ENCODE assay signal across 19 cellular contexts in the genomic region with DNA sequence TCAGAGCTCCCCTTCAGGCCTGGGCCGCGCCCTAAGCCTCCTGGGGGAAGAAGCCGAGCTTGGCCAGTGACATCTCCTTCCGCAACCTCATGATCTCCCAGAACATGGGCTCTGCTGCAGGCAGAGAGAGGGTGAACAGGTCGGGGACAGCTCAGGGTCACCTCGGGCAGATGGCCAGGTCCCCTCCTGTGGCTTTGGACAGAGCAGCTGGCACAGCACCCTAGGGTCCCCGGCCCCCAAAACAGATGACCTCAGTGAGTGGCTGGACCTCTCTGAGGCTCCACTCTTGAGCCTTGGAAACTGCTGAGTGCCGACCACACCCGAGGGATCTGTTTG. TPM values are rescaled to one million over a fixed set of nuclear protein-coding genes. Genes with fewer than 3 reads are reported as not detected.
A peak's percentile ranks its signal among the peaks of the same experiment; 100 is the strongest.
DNase-seq lines count a peak whose midpoint lies in the region; ATAC-seq, FAIRE-seq and TF ChIP-seq lines count a peak whose summit lies in the region.
"Had no signal": no experiment of that assay in that cellular context is flagged by ENCODE, and none has a peak within 500 bp of the region (broad histone marks: within the 10 kb centered on the region; RNA-seq: fewer than 3 reads in every experiment).

No MANE protein-coding gene starts in this region.

- no peak for TF ChIP-seq CTCF in IMR-90 (conservative IDR thresholded peaks at IDR 0.05; ENCODE audit: low read depth, low read length)
- no peak for TF ChIP-seq CTCF in K562 (IDR thresholded peaks at IDR 0.05 in 2 of 3, conservative IDR thresholded peaks at IDR 0.05 in 1 of 3; ENCODE audit: insufficient read depth in 2 of 3, low read depth in 1 of 3, low read length in 3 of 3)
- no peak for TF ChIP-seq CTCF in mucosa of descending colon (IDR thresholded peaks at IDR 0.05)
- no peak for TF ChIP-seq CTCF in CD4-positive, alpha-beta T cell (IDR thresholded peaks at IDR 0.05)

- H3K4me3 ChIP-seq in IMR-90 (ENCODE audit: insufficient read depth, low read depth, low read length): no peak overlapping the region
- no peak overlapping the region for H3K4me3 ChIP-seq in K562
- H3K4me3 ChIP-seq in mucosa of descending colon: no peak overlapping the region

- in situ Hi-C loops in IMR-90 (cut with MboI; ENCODE audit: low sequenced_read_pairs) (loop anchor here (5.0 kb wide), 2 partner anchors 49 to 209 kb away; no protein-coding TSS in a partner anchor), K562 (cut with MboI) (loop anchor here (5.0 kb wide), 3 partner anchors 49 to 209 kb away; no protein-coding TSS in a partner anchor), KBM-7 (cut with MboI; ENCODE audit: low pct_unique_long_range_greater_than_20kb, low sequenced_read_pairs) (loop anchor here (10.0 kb wide), 1 partner anchor 47 kb away; no protein-coding TSS in a partner anchor)

- no peak overlapping the region for H2AK9ac ChIP-seq in IMR-90 (replicated peaks; ENCODE audit: low read depth, low read length, poor library complexity)

- no peak overlapping the region for H4K5ac ChIP-seq in IMR-90 (ENCODE audit: low read depth, low read length)

- H2BK20ac ChIP-seq in IMR-90 (ENCODE audit: low read depth, low read length): no peak overlapping the region

- no peak overlapping the region for H3K4me3 Mint-ChIP-seq in CD4-positive, alpha-beta T cell
- H3K4me3 Mint-ChIP-seq: activated naive CD8-positive, alpha-beta T cell; CD8-positive, alpha-beta T cell; central memory CD8-positive, alpha-beta T cell; H9; nephron; T-cell had no signal

- H3K4me1 ChIP-seq in IMR-90 (ENCODE audit: control insufficient read depth, insufficient read depth, low read length): peaks cover 3% of the 10 kb centered on the region; the same call in 1 of the 2 replicates
- peaks cover 4 to 38% of the 10 kb centered on the region in 2 experiments; a peak in 4 of 5 replicates for H3K4me1 ChIP-seq in K562 (replicated peaks in 1 of 2; ENCODE audit: control insufficient read depth in 2 of 2, insufficient read depth in 2 of 2, low read length in 2 of 2)
- H3K4me1 ChIP-seq in mucosa of descending colon (ENCODE audit: low read depth): no peaks in the 10 kb centered on the region
- H3K4me1 ChIP-seq: parathyroid adenoma had no signal

- no peak overlapping the region for H3K27ac Mint-ChIP-seq in CD4-positive, alpha-beta T cell
- H3K27ac Mint-ChIP-seq: activated naive CD8-positive, alpha-beta T cell; CD8-positive, alpha-beta T cell; H9; T-cell had no signal

- 87% methylated on average over 6 of the region's 9 CpGs; no CpG with 5 or more reads in 1 of the 2 experiments for WGBS in IMR-90 (ENCODE audit: extremely low coverage in 2 of 2, insufficient read length in 1 of 2), 2 experiments
- 75% methylated on average over 7 of the region's 9 CpGs for WGBS in K562 (ENCODE audit: insufficient coverage, low coverage, missing lambda C conversion rate)

- H3K4ac ChIP-seq in IMR-90 (ENCODE audit: low read depth, low read length): no peak overlapping the region

- no peak overlapping the region for H4K8ac ChIP-seq in IMR-90 (ENCODE audit: low read depth in 2 of 2, low read length in 2 of 2)

- no peak overlapping the region for H3K27ac ChIP-seq in IMR-90 (ENCODE audit: insufficient read depth, low read length)
- H3K27ac ChIP-seq in K562 (ENCODE audit: extremely low read depth, low read depth, low read length): no peak overlapping the region; the same call in 2 of the 3 replicates
- H3K27ac ChIP-seq in temporal lobe (ENCODE audit: low read depth, low read length): peak overlapping the region; percentile 73
- H3K27ac ChIP-seq in CD4-positive, alpha-beta T cell (ENCODE audit: low read depth, low read length): no peak overlapping the region
- H3K27ac ChIP-seq: parathyroid adenoma had no signal

- H3K18ac ChIP-seq in IMR-90 (ENCODE audit: low read depth, low read length): no peak overlapping the region

- no peaks in the 10 kb centered on the region for H3K79me1 ChIP-seq in IMR-90 (ENCODE audit: low read depth in 1 of 2, low read length in 2 of 2)

- TF ChIP-seq EP300 in K562 (IDR thresholded peaks at IDR 0.05; ENCODE audit: low read length): no peak

- H2AK5ac ChIP-seq in IMR-90 (ENCODE audit: low read depth, low read length): peak overlapping the region; percentile 81; the same call in 1 of the 2 replicates

- H3K14ac ChIP-seq in IMR-90 (replicated peaks; ENCODE audit: low read depth, low read length): no peak overlapping the region

- BruUV-seq in IMR-90 (replicated peaks; lab: Mats Ljungman, UMichigan): no TSS peak
- no TSS peak for BruUV-seq in K562 (replicated peaks; lab: Mats Ljungman, UMichigan)

- H3K36me3 Mint-ChIP-seq in CD4-positive, alpha-beta T cell (ENCODE audit: low read depth): no peaks in the 10 kb centered on the region
- H3K36me3 Mint-ChIP-seq: activated naive CD8-positive, alpha-beta T cell; CD8-positive, alpha-beta T cell; IgD-negative memory B cell; T-cell had no signal

- TF ChIP-seq POLR2A in IMR-90 (IDR thresholded peaks at IDR 0.05; ENCODE audit: low read depth, low read length) (no peak), K562 (conservative IDR thresholded peaks at IDR 0.05) (no peak)

- DNase-seq in IMR-90: no peak
- no peak for DNase-seq in K562 (ENCODE audit: extremely low read depth in 1 of 4, low spot score in 3 of 4)
- no peak for DNase-seq in mucosa of descending colon
- no peak for DNase-seq in CD4-positive, alpha-beta T cell
- no peak for DNase-seq in KBM-7

- no peak for ATAC-seq in IMR-90 (ENCODE audit: low read depth)
- ATAC-seq in K562: no peak
- peak; percentile 13 for ATAC-seq in mucosa of descending colon
- no peak for ATAC-seq in CD4-positive, alpha-beta T cell (ENCODE audit: poor library complexity)
- ATAC-seq in HG02885 (IDR thresholded peaks at IDR 0.05; ENCODE audit: poor library complexity, unreplicated experiment): no peak

- TF ChIP-seq RAD21 in IMR-90 (IDR thresholded peaks at IDR 0.05; ENCODE audit: low read length) (no peak), K562 (CRISPR knock-in tag; conservative IDR thresholded peaks at IDR 0.05 in 1 of 2, IDR thresholded peaks at IDR 0.05 in 1 of 2) (no peak)

- H3K56ac ChIP-seq in IMR-90 (ENCODE audit: extremely low read depth, insufficient read depth, low read length): no peak overlapping the region

- H2AFZ ChIP-seq in IMR-90 (replicated peaks; ENCODE audit: low read length, poor library complexity) (no peak overlapping the region), K562 (ENCODE audit: low read depth, low read length) (no peak overlapping the region)
- H2AFZ ChIP-seq: parathyroid adenoma had no signal

- no peaks in the 10 kb centered on the region for H3K27me3 ChIP-seq in IMR-90 (ENCODE audit: control insufficient read depth, insufficient read depth, low read length)
- H3K27me3 ChIP-seq in K562 (ENCODE audit: control insufficient read depth in 2 of 2, insufficient read depth in 2 of 2, low read length in 2 of 2): no peaks in the 10 kb centered on the region
- H3K27me3 ChIP-seq in CD4-positive, alpha-beta T cell (ENCODE audit: control insufficient read depth, insufficient read depth, low read length): no peaks in the 10 kb centered on the region

- POLR2A ChIA-PET in IMR-90 (lab: Charles Lee; ENCODE audit: unreplicated experiment) (interaction anchor here (0.6 kb wide), 1 partner anchor 63 kb away, joined by 4 read pairs; no protein-coding TSS in a partner anchor), K562 (lab: Yijun Ruan, JAX) (interaction anchor here (0.6 to 10.7 kb wide), 5 partner anchors 49 to 105 kb away, joined by 3 to 109 read pairs (median 25); partner anchors contain the start of genes BEST1 and FTH1)
- POLR2A ChIA-PET in CD4-positive, alpha-beta T cell (lab: Charles Lee): interaction anchor here (1.4 to 2.0 kb wide), 3 partner anchors 70 to 184 kb away, joined by 3 to 10 read pairs (median 5); partner anchors contain the start of gene FTH1

- H3K9ac ChIP-seq in IMR-90 (ENCODE audit: low read depth, low read length) (no peak overlapping the region), K562 (ENCODE audit: insufficient read depth in 1 of 2, low read depth in 2 of 2, low read length in 2 of 2) (peak overlapping the region in 1 of 2 experiments; percentile 47; a peak in 2 of 4 replicates)
- H3K9ac ChIP-seq: parathyroid adenoma had no signal

- H3K36me3 ChIP-seq in IMR-90 (ENCODE audit: control insufficient read depth, insufficient read depth, low read length) (no peaks in the 10 kb centered on the region), K562 (ENCODE audit: control insufficient read depth, insufficient read depth, low read length) (peaks cover 72% of the 10 kb centered on the region; the same call in 2 of the 3 replicates), mucosa of descending colon (ENCODE audit: low read depth) (no peaks in the 10 kb centered on the region)

- no peaks in the 10 kb centered on the region for H3K79me2 ChIP-seq in K562 (ENCODE audit: control insufficient read depth, insufficient read depth, low read length)
- H3K79me2 ChIP-seq: parathyroid adenoma had no signal

- H3K4me1 Mint-ChIP-seq in CD4-positive, alpha-beta T cell (ENCODE audit: low read depth): peaks cover 6% of the 10 kb centered on the region

- H3K9me1 ChIP-seq in IMR-90 (ENCODE audit: insufficient read depth, low read length): no peaks in the 10 kb centered on the region
- no peaks in the 10 kb centered on the region for H3K9me1 ChIP-seq in K562 (ENCODE audit: control insufficient read depth, insufficient read depth, low read length)

- dilution Hi-C loops in IMR-90 (cut with HindIII; ENCODE audit: low sequenced_read_pairs, unreplicated experiment): no loop called here

- H3K4me2 ChIP-seq in IMR-90 (ENCODE audit: low read depth, low read length): no peak overlapping the region
- H3K4me2 ChIP-seq in K562 (ENCODE audit: insufficient read depth, low read length): no peak overlapping the region

- no peak for FAIRE-seq in K562 (lab: Jason Lieb, UNC)
- FAIRE-seq: astrocyte, islet of Langerhans had no signal

- CTCF ChIA-PET in IMR-90 (lab: Yijun Ruan, JAX) (interaction anchor here (0.6 to 5.2 kb wide), 12 partner anchors 10 to 214 kb away, joined by 3 to 52 read pairs (median 3); partner anchors contain the start of gene BEST1), K562 (lab: Yijun Ruan, JAX; ENCODE audit: low intra/inter-chr PET ratio) (interaction anchor here (0.8 to 6.7 kb wide), 5 partner anchors 49 to 209 kb away, joined by 3 to 98 read pairs (median 51); no protein-coding TSS in a partner anchor)
- CTCF ChIA-PET in CD4-positive, alpha-beta T cell (lab: Charles Lee): interaction anchor here (0.6 to 8.1 kb wide), 25 partner anchors 17 to 226 kb away, joined by 3 to 207 read pairs (median 5); partner anchors contain the start of genes FTH1 and INCENP

- no peak overlapping the region for H3K23ac ChIP-seq in IMR-90 (ENCODE audit: low read depth, low read length)

- H2BK5ac ChIP-seq in IMR-90 (ENCODE audit: low read depth, low read length, poor library complexity, severe bottlenecking): no peak overlapping the region

- no peak overlapping the region for H4K91ac ChIP-seq in IMR-90 (ENCODE audit: insufficient read depth, low read depth, low read length)

- no peaks in the 10 kb centered on the region for H4K20me1 ChIP-seq in IMR-90 (ENCODE audit: insufficient read depth, low read length)
- no peaks in the 10 kb centered on the region for H4K20me1 ChIP-seq in K562 (replicated peaks; ENCODE audit: control insufficient read depth, insufficient read depth, low read length)

- H2BK120ac ChIP-seq in IMR-90 (ENCODE audit: low read depth, low read length): no peak overlapping the region

- no peak overlapping the region for H2BK15ac ChIP-seq in IMR-90 (ENCODE audit: low read depth, low read length)

- intact Hi-C loops in IMR-90 (cut with micrococcal nuclease): no loop called here
- intact Hi-C loops in K562 (cut with micrococcal nuclease): loop anchor here (2.0 kb wide), 1 partner anchor 101 kb away; no protein-coding TSS in a partner anchor
- intact Hi-C loops in mucosa of descending colon (cut with DNase I, micrococcal nuclease): loop anchor here (2.0 to 10.0 kb wide), 3 partner anchors 47 to 184 kb away; no protein-coding TSS in a partner anchor
- intact Hi-C loops in CD4-positive, alpha-beta T cell (cut with DNase I, micrococcal nuclease): loop anchor here (1.0 to 5.0 kb wide), 5 partner anchors 49 to 210 kb away; partner anchors contain the start of gene FTH1 (in 2 of the 2)

- no peaks in the 10 kb centered on the region for H3K27me3 Mint-ChIP-seq in CD4-positive, alpha-beta T cell
- H3K27me3 Mint-ChIP-seq: activated naive CD8-positive, alpha-beta T cell; central memory CD8-positive, alpha-beta T cell had no signal

- no peaks in the 10 kb centered on the region for H3K9me3 Mint-ChIP-seq in CD4-positive, alpha-beta T cell
- H3K9me3 Mint-ChIP-seq: CD8-positive, alpha-beta T cell; central memory CD8-positive, alpha-beta T cell; H9; IgD-negative memory B cell; nephron; T-cell had no signal

- H3K9me3 ChIP-seq in IMR-90 (ENCODE audit: control insufficient read depth, insufficient read depth, low read length): no peaks in the 10 kb centered on the region
- H3K9me3 ChIP-seq in K562 (replicated peaks; ENCODE audit: control insufficient read depth, insufficient read depth, low read depth, low read length): no peaks in the 10 kb centered on the region
- H3K9me3 ChIP-seq in mucosa of descending colon: no peaks in the 10 kb centered on the region
- H3K9me3 ChIP-seq in CD4-positive, alpha-beta T cell (ENCODE audit: control insufficient read depth, low read length): no peaks in the 10 kb centered on the region

RNA-seq across cellular contexts. Expression of gene FADS3, which starts 6.9 kb away (rescaled TPM):
- 38.0 and 54.5 TPM in 2 replicates for total RNA-seq in IMR-90 (2012; rRNA removed)
- polyA plus RNA-seq in IMR-90 (2012; rRNA removed): 110 and 147 TPM in 2 replicates
- 34.0 and 101 TPM in 2 replicates for polyA plus RNA-seq in IMR-90 (2012; cell fraction: cytosol; rRNA removed)
- 556 and 1,224 TPM in 2 replicates for polyA plus RNA-seq in IMR-90 (2012; cell fraction: nucleus; rRNA removed; ENCODE audit: low replicate concordance)
- total RNA-seq in K562 (2011; cell fraction: chromatin; rRNA removed; ENCODE audit: low replicate concordance): 196 and 689 TPM in 2 replicates
- total RNA-seq in K562 (2011; cell fraction: nucleolus; rRNA removed): 626 and 786 TPM in 2 replicates
- 287 and 362 TPM in 2 replicates for total RNA-seq in K562 (2011; cell fraction: nucleoplasm; rRNA removed)
- total RNA-seq in K562 (2014; rRNA removed): 92.7 and 125 TPM in 2 replicates
- 18.6 and 32.4 TPM in 2 replicates for total RNA-seq in K562 (2014; rRNA removed; fragmentation: Illumina TruSeq; extraction: Trizol)
- 55.1 and 55.3 TPM in 2 replicates for total RNA-seq in K562 (2015; rRNA removed; fragmentation: Illumina TruSeq; extraction: Trizol)
- total RNA-seq in K562 (2021): 105 and 106 TPM in 2 replicates
- 148 and 226 TPM in 2 replicates for polyA plus RNA-seq in K562 (2011; rRNA removed)
- polyA plus RNA-seq in K562 (2011; cell fraction: cytosol; rRNA removed): 155 and 315 TPM in 2 replicates
- polyA plus RNA-seq in K562 (2011; cell fraction: nucleus; rRNA removed): 2,057 and 2,412 TPM in 2 replicates
- polyA plus RNA-seq in K562 (2012): 65.8 and 82.0 TPM in 2 replicates
- 92.0 and 101 TPM in 2 replicates for polyA plus RNA-seq in K562 (2014; fragmentation: Illumina TruSeq; extraction: Trizol)
- polyA plus RNA-seq in K562 (2014; fragmentation: Nextera tagmentation; extraction: Ambion mirVana): 1 to 10 TPM in 1 of 2 experiments, under 1 TPM in 1; 0.97 to 3.3 TPM
- 133 and 139 TPM in 2 replicates for polyA plus RNA-seq in K562 (2014; rRNA removed)
- polyA minus RNA-seq in K562 (2011; rRNA and poly(A)+ RNA removed): 33.8 and 64.4 TPM in 2 replicates
- 109 and 120 TPM in 2 replicates for polyA minus RNA-seq in K562 (2011; cell fraction: cytosol; rRNA and poly(A)+ RNA removed)
- polyA minus RNA-seq in K562 (2011; cell fraction: nucleus; rRNA and poly(A)+ RNA removed): 200 TPM in 2 replicates
- 10 to 100 TPM in 2 of 3 donors, 1 to 10 TPM in 1; 8.4 to 21.0 (median 11.5) TPM for total RNA-seq in mucosa of descending colon
- 40.6 TPM for total RNA-seq in temporal lobe
- total RNA-seq in CD4-positive, alpha-beta T cell: 1 to 10 TPM; 6.9 TPM

RNA-seq across cellular contexts. Expression of gene RAB3IL1, which starts 19.2 kb away (rescaled TPM):
- total RNA-seq in IMR-90 (2012; rRNA removed) (0.28 and 0.72 TPM in 2 replicates), K562 (2014; rRNA removed) (17.6 and 19.8 TPM in 2 replicates), K562 (2014; rRNA removed; fragmentation: Illumina TruSeq; extraction: Trizol) (2.0 and 3.7 TPM in 2 replicates), K562 (2015; rRNA removed; fragmentation: Illumina TruSeq; extraction: Trizol) (8.9 and 10.3 TPM in 2 replicates), K562 (2021) (42.6 and 46.2 TPM in 2 replicates), mucosa of descending colon (10 to 100 TPM in 2 of 3 donors, 1 to 10 TPM in 1; 2.6 to 15.0 (median 11.8) TPM), temporal lobe (3.7 TPM)
- polyA plus RNA-seq in IMR-90 (2012; rRNA removed) (1.9 TPM in 2 replicates), K562 (2011; rRNA removed) (15.5 and 17.7 TPM in 2 replicates), K562 (2014; fragmentation: Illumina TruSeq; extraction: Trizol) (25.1 and 31.8 TPM in 2 replicates), K562 (2014; fragmentation: Nextera tagmentation; extraction: Ambion mirVana) (under 1 TPM; 0.15 to 0.25 TPM), K562 (2014; rRNA removed) (28.2 and 29.7 TPM in 2 replicates)
- polyA plus RNA-seq in IMR-90 (2012; cell fraction: cytosol; rRNA removed): 0.84 and 2.4 TPM in 2 replicates
- polyA plus RNA-seq in IMR-90 (2012; cell fraction: nucleus; rRNA removed; ENCODE audit: low replicate concordance): 2.7 and 2.8 TPM in 2 replicates
- total RNA-seq in K562 (2011; cell fraction: chromatin; rRNA removed; ENCODE audit: low replicate concordance): 21.2 and 46.4 TPM in 2 replicates
- total RNA-seq in K562 (2011; cell fraction: nucleolus; rRNA removed): 27.3 and 33.0 TPM in 2 replicates
- 19.3 and 24.0 TPM in 2 replicates for total RNA-seq in K562 (2011; cell fraction: nucleoplasm; rRNA removed)
- polyA plus RNA-seq in K562 (2011; cell fraction: cytosol; rRNA removed): 18.3 and 41.7 TPM in 2 replicates
- polyA plus RNA-seq in K562 (2011; cell fraction: nucleus; rRNA removed): 25.8 and 42.6 TPM in 2 replicates
- 15.9 and 29.1 TPM in 2 replicates for polyA plus RNA-seq in K562 (2012)
- 6.1 and 11.2 TPM in 2 replicates for polyA minus RNA-seq in K562 (2011; rRNA and poly(A)+ RNA removed)
- 22.8 and 26.0 TPM in 2 replicates for polyA minus RNA-seq in K562 (2011; cell fraction: cytosol; rRNA and poly(A)+ RNA removed)
- polyA minus RNA-seq in K562 (2011; cell fraction: nucleus; rRNA and poly(A)+ RNA removed): 13.3 and 13.9 TPM in 2 replicates
- not detected for total RNA-seq in CD4-positive, alpha-beta T cell
- total RNA-seq: CD8-positive, alpha-beta T cell had no signal
- polyA plus RNA-seq: IgD-negative memory B cell had no signal

RNA-seq across cellular contexts. Expression of gene BEST1, which starts 51.9 kb away (rescaled TPM):
- total RNA-seq in IMR-90 (2012; rRNA removed) (0.83 and 0.90 TPM in 2 replicates), K562 (2014; rRNA removed) (0.36 and 0.61 TPM in 2 replicates), K562 (2014; rRNA removed; fragmentation: Illumina TruSeq; extraction: Trizol) (0.35 and 0.40 TPM in 2 replicates), K562 (2015; rRNA removed; fragmentation: Illumina TruSeq; extraction: Trizol) (0.07 and 0.11 TPM in 2 replicates), K562 (2021) (0.85 and 1.0 TPM in 2 replicates), mucosa of descending colon (1 to 10 TPM in 2 of 3 donors, under 1 TPM in 1; 0.41 to 2.8 (median 1.8) TPM), temporal lobe (0.49 TPM)
- polyA plus RNA-seq in IMR-90 (2012; rRNA removed) (1.2 and 1.4 TPM in 2 replicates), K562 (2011; rRNA removed) (0.22 and 0.49 TPM in 2 replicates), K562 (2014; fragmentation: Illumina TruSeq; extraction: Trizol) (0.73 and 0.86 TPM in 2 replicates), K562 (2014; fragmentation: Nextera tagmentation; extraction: Ambion mirVana) (under 1 TPM; 0.27 to 0.62 TPM), K562 (2014; rRNA removed) (1.3 TPM in 2 replicates)
- 0.44 and 1.1 TPM in 2 replicates for polyA plus RNA-seq in IMR-90 (2012; cell fraction: cytosol; rRNA removed)
- polyA plus RNA-seq in IMR-90 (2012; cell fraction: nucleus; rRNA removed; ENCODE audit: low replicate concordance): 6.3 and 7.2 TPM in 2 replicates
- 4.5 and 6.1 TPM in 2 replicates for total RNA-seq in K562 (2011; cell fraction: chromatin; rRNA removed; ENCODE audit: low replicate concordance)
- 4.7 and 5.5 TPM in 2 replicates for total RNA-seq in K562 (2011; cell fraction: nucleolus; rRNA removed)
- total RNA-seq in K562 (2011; cell fraction: nucleoplasm; rRNA removed): 4.4 and 5.5 TPM in 2 replicates
- 0.15 and 0.35 TPM in 2 replicates for polyA plus RNA-seq in K562 (2011; cell fraction: cytosol; rRNA removed)
- polyA plus RNA-seq in K562 (2011; cell fraction: nucleus; rRNA removed): 1.4 and 1.9 TPM in 2 replicates
- 1.0 and 15.0 TPM in 2 replicates for polyA plus RNA-seq in K562 (2012)
- 0.28 and 0.66 TPM in 2 replicates for polyA minus RNA-seq in K562 (2011; rRNA and poly(A)+ RNA removed)
- polyA minus RNA-seq in K562 (2011; cell fraction: cytosol; rRNA and poly(A)+ RNA removed): not detected in 2 replicates
- 0.67 and 2.3 TPM in 2 replicates for polyA minus RNA-seq in K562 (2011; cell fraction: nucleus; rRNA and poly(A)+ RNA removed)
- under 1 TPM; 0.14 to 0.25 TPM for total RNA-seq in CD4-positive, alpha-beta T cell
- total RNA-seq: endothelial cell of umbilical vein, glomerular endothelial cell had no signal
